29 cellular contexts compared by ENCODE assay signal in the genomic region with DNA sequence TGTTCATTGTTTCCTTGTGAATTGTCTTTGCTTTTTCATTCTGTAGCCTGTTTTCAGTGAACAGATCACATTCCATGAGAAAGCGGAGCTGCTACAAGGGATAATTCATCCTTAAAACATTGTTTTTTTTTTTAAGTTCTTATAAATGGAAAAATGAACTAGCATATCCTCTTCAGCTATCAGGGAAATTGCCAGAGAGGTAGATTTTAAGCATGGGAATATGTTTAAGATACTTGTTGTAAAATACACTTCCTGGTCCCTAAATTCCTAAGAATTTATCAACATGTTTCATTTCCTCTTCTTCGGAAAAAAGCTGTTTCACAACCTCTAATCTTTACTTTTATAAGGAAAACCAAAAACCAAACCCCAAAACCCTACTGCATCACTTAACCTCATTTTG.
DNase-seq lines count a peak whose midpoint lies in the region; ATAC-seq, FAIRE-seq and TF ChIP-seq lines count a peak whose summit lies in the region.
"Had no signal": no experiment of that assay in that cellular context is flagged by ENCODE, and none has a peak within 500 bp of the region (broad histone marks: within the 10 kb centered on the region; RNA-seq: fewer than 3 reads in every experiment).

No MANE protein-coding gene starts in this region.

- H3K4me3 ChIP-seq in SK-N-SH (ENCODE audit: low read depth in 2 of 2, low read length in 1 of 2) = no peak overlapping the region
- peak overlapping the region in 1 of 3 experiments; percentile 53 for H3K4me3 ChIP-seq in endothelial cell of umbilical vein (replicated peaks in 1 of 3; ENCODE audit: insufficient read depth in 1 of 3, low read depth in 1 of 3, low read length in 3 of 3)
- H3K4me3 ChIP-seq in mesodermal cell (ENCODE audit: extremely low read depth, insufficient read depth, low read length, poor library complexity, severe bottlenecking) = no peak overlapping the region
- H3K4me3 ChIP-seq: esophagus squamous epithelium had no signal

- intact Hi-C loops in endothelial cell of umbilical vein (cut with micrococcal nuclease) = loop anchor here (2.0 kb wide), 2 partner anchors 72 to 234 kb away; no protein-coding TSS in a partner anchor

- H3K9me3 ChIP-seq in SK-N-SH (no peaks in the 10 kb centered on the region), endothelial cell of umbilical vein (replicated peaks; ENCODE audit: control insufficient read depth, insufficient read depth, low read length) (no peaks in the 10 kb centered on the region), mesodermal cell (ENCODE audit: control insufficient read depth, low read length) (no peaks in the 10 kb centered on the region)
- H3K9me3 ChIP-seq: esophagus squamous epithelium had no signal

- H4K20me1 ChIP-seq in SK-N-SH (ENCODE audit: insufficient read depth) (no peaks in the 10 kb centered on the region), endothelial cell of umbilical vein (replicated peaks; ENCODE audit: control insufficient read depth, extremely low read depth, insufficient read depth, low read length) (no peaks in the 10 kb centered on the region)

- no peaks in the 10 kb centered on the region for H3K9me3 Mint-ChIP-seq in activated CD8-positive, alpha-beta memory T cell treated with anti-CD3 and anti-CD28 coated beads, Interleukin-2, amount 10 ng/mL, durations not matched to agents 7 days and 5 days (ENCODE audit: low read depth)
- H3K9me3 Mint-ChIP-seq: activated T-cell treated with anti-CD3 and anti-CD28 coated beads, Interleukin-2, amount 50 U/mL, for 4 hours; nephron had no signal

- no peak for TF ChIP-seq EP300 in SK-N-SH (IDR thresholded peaks at IDR 0.05; ENCODE audit: borderline replicate concordance in 1 of 2, low read depth in 1 of 2, low read length in 1 of 2)

- CTCF ChIA-PET in SK-N-SH (lab: Yijun Ruan, JAX) (no interaction called here), endothelial cell of umbilical vein (lab: Charles Lee) (interaction anchor here (0.7 to 1.6 kb wide), 3 partner anchors 10 to 166 kb away, joined by 3 to 6 read pairs (median 3); no protein-coding TSS in a partner anchor), RWPE1 (lab: Yijun Ruan, JAX) (interaction anchor here (0.6 kb wide), 1 partner anchor 834 kb away, joined by 3 read pairs; no protein-coding TSS in a partner anchor)
- CTCF ChIA-PET in activated CD8-positive, alpha-beta memory T cell treated with anti-CD3 and anti-CD28 coated beads, Interleukin-2, amount 10 ng/mL, durations not matched to agents 7 days and 5 days (lab: Charles Lee) = no interaction called here

- no peaks in the 10 kb centered on the region for H3K27me3 Mint-ChIP-seq in activated CD8-positive, alpha-beta memory T cell treated with anti-CD3 and anti-CD28 coated beads, Interleukin-2, amount 10 ng/mL, durations not matched to agents 7 days and 5 days

- H3K27ac Mint-ChIP-seq in activated CD8-positive, alpha-beta memory T cell treated with anti-CD3 and anti-CD28 coated beads, Interleukin-2, amount 10 ng/mL, durations not matched to agents 7 days and 5 days = no peak overlapping the region
- H3K27ac Mint-ChIP-seq: activated CD4-positive, alpha-beta T cell treated with anti-CD3 and anti-CD28 coated beads for 36 hours; nephron; T-cell had no signal

- 2% methylated on average over 2 of the region's 2 CpGs for WGBS in SK-N-SH (ENCODE audit: low lambda C conversion rate)
- 100% methylated on average over 1 of the region's 2 CpGs; no CpG with 5 or more reads in 1 of the 2 experiments for WGBS in mesodermal cell (ENCODE audit: insufficient coverage in 2 of 2), 2 experiments

- no peak for TF ChIP-seq RAD21 in SK-N-SH (IDR thresholded peaks at IDR 0.05; ENCODE audit: low read length)

- POLR2A ChIA-PET in SK-N-SH (lab: Yijun Ruan, JAX) (no interaction called here), endothelial cell of umbilical vein (lab: Charles Lee) (no interaction called here), RWPE1 (lab: Yijun Ruan, JAX; ENCODE audit: low non-redundant PET) (no interaction called here)

- no peaks in the 10 kb centered on the region for H3K9me2 ChIP-seq in SK-N-SH

- H3K4me2 ChIP-seq in SK-N-SH (peak overlapping the region; percentile 43; the same call in 1 of the 2 replicates), endothelial cell of umbilical vein (ENCODE audit: insufficient read depth, low read length) (peak overlapping the region; percentile 88)

- no peak for ATAC-seq in GM21528 (IDR thresholded peaks at IDR 0.05; ENCODE audit: low FRiP score, unreplicated experiment)
- no peak for ATAC-seq in activated CD8-positive, alpha-beta memory T cell treated with anti-CD3 and anti-CD28 coated beads, Interleukin-2, amount 10 ng/mL, durations not matched to agents 7 days and 5 days
- ATAC-seq: activated CD4-positive, alpha-beta T cell treated with anti-CD3 and anti-CD28 coated beads for 36 hours; activated T-cell treated with anti-CD3 and anti-CD28 coated beads, Interleukin-2, amount 50 U/mL, for 4 hours; left lobe of liver; T-cell had no signal

- peak overlapping the region; percentile 53 to 76; a peak in 3 of 4 replicates for H3K27ac ChIP-seq in SK-N-SH (ENCODE audit: low read depth in 2 of 2, low read length in 1 of 2)
- H3K27ac ChIP-seq in endothelial cell of umbilical vein (ENCODE audit: insufficient read depth, low read depth, low read length) = peak overlapping the region; percentile 58
- peak overlapping the region; percentile 43 for H3K27ac ChIP-seq in mesodermal cell (ENCODE audit: low read depth, low read length, severe bottlenecking)
- no peak overlapping the region for H3K27ac ChIP-seq in RWPE1
- H3K27ac ChIP-seq: C4-2B, esophagus squamous epithelium had no signal

- no peaks in the 10 kb centered on the region for H3K4me1 Mint-ChIP-seq in activated CD8-positive, alpha-beta memory T cell treated with anti-CD3 and anti-CD28 coated beads, Interleukin-2, amount 10 ng/mL, durations not matched to agents 7 days and 5 days
- H3K4me1 Mint-ChIP-seq: activated CD4-positive, alpha-beta T cell treated with anti-CD3 and anti-CD28 coated beads for 36 hours; nephron; T-cell had no signal

- no peaks in the 10 kb centered on the region for H3K79me2 ChIP-seq in SK-N-SH (ENCODE audit: insufficient read depth)
- no peaks in the 10 kb centered on the region for H3K79me2 ChIP-seq in endothelial cell of umbilical vein (ENCODE audit: control insufficient read depth, insufficient read depth, low read length)

- no peaks in the 10 kb centered on the region for H3K36me3 Mint-ChIP-seq in activated CD8-positive, alpha-beta memory T cell treated with anti-CD3 and anti-CD28 coated beads, Interleukin-2, amount 10 ng/mL, durations not matched to agents 7 days and 5 days
- H3K36me3 Mint-ChIP-seq: T-cell had no signal

- no TSS peak for BruUV-seq in endothelial cell of umbilical vein (replicated peaks; lab: Mats Ljungman, UMichigan)

- H3K4me3 Mint-ChIP-seq in activated CD8-positive, alpha-beta memory T cell treated with anti-CD3 and anti-CD28 coated beads, Interleukin-2, amount 10 ng/mL, durations not matched to agents 7 days and 5 days = no peak overlapping the region
- H3K4me3 Mint-ChIP-seq: activated CD4-positive, alpha-beta T cell treated with anti-CD3 and anti-CD28 coated beads for 36 hours; activated T-cell treated with anti-CD3 and anti-CD28 coated beads, Interleukin-2, amount 50 U/mL, for 4 hours; nephron; T-cell had no signal

- H3K27me3 ChIP-seq in SK-N-SH (ENCODE audit: insufficient read depth) (no peaks in the 10 kb centered on the region), endothelial cell of umbilical vein (ENCODE audit: control insufficient read depth in 2 of 2, insufficient read depth in 2 of 2, low read length in 2 of 2) (no peaks in the 10 kb centered on the region)
- H3K27me3 ChIP-seq: esophagus squamous epithelium had no signal

- TF ChIP-seq CTCF in SK-N-SH (IDR thresholded peaks at IDR 0.05) (no peak), endothelial cell of umbilical vein (IDR thresholded peaks at IDR 0.05; ENCODE audit: extremely low read depth in 1 of 2, insufficient read depth in 1 of 2, low read depth in 1 of 2, low read length in 2 of 2) (no peak), RWPE1 (conservative IDR thresholded peaks at IDR 0.05; ENCODE audit: low read depth) (no peak)

- no peaks in the 10 kb centered on the region for H3K9me1 ChIP-seq in endothelial cell of umbilical vein (replicated peaks; ENCODE audit: control insufficient read depth, extremely low read depth, insufficient read depth, low read length)

- H3K9ac ChIP-seq in SK-N-SH (peak overlapping the region; percentile 38; the same call in 1 of the 2 replicates), endothelial cell of umbilical vein (replicated peaks; ENCODE audit: extremely low read depth, insufficient read depth, low read length) (peak overlapping the region; percentile 48)

- TF ChIP-seq POLR2A in endothelial cell of umbilical vein (IDR thresholded peaks at IDR 0.05; ENCODE audit: low read depth, low read length) = no peak

- dilution Hi-C loops in endothelial cell of umbilical vein (cut with MboI; ENCODE audit: extremely low pct_ligation_motif_present, low sequenced_read_pairs) = no loop called here

- H3K36me3 ChIP-seq in SK-N-SH (replicated peaks in 1 of 2; ENCODE audit: control insufficient read depth in 1 of 2, insufficient read depth in 2 of 2, low read length in 1 of 2) (no peaks in the 10 kb centered on the region), endothelial cell of umbilical vein (ENCODE audit: control insufficient read depth in 2 of 2, extremely low read depth in 1 of 2, insufficient read depth in 2 of 2, low read length in 2 of 2) (no peaks in the 10 kb centered on the region), mesodermal cell (ENCODE audit: control insufficient read depth, insufficient read depth, low read length) (no peaks in the 10 kb centered on the region)
- H3K36me3 ChIP-seq: esophagus squamous epithelium had no signal

- DNase-seq in EH (ENCODE audit: low read depth) = peak; percentile 62
- no peak for DNase-seq in SK-N-SH
- peak; percentile 66 for DNase-seq in endothelial cell of umbilical vein (ENCODE audit: low read depth, low spot score)
- DNase-seq in COLO668 (lab: John Stamatoyannopoulos, UW; ENCODE audit: unreplicated experiment) = no peak
- no peak for DNase-seq in activated CD8-positive, alpha-beta memory T cell treated with anti-CD3 and anti-CD28 coated beads, Interleukin-2, amount 10 ng/mL, durations not matched to agents 7 days and 5 days
- no peak for DNase-seq in RWPE1 (ENCODE audit: low spot score)
- DNase-seq: activated CD4-positive, alpha-beta T cell treated with anti-CD3 and anti-CD28 coated beads for 36 hours; activated CD8-positive, alpha-beta memory T cell treated with anti-CD3 and anti-CD28 coated beads for 24 hours; activated naive CD4-positive, alpha-beta T cell; activated T-cell treated with anti-CD3 and anti-CD28 coated beads, Interleukin-2, amount 50 U/mL, for 4 hours; amygdala; esophagus squamous epithelium; head of caudate nucleus; Karpas-422; midbrain; NCI-H1105 treated with DMSO at 0.1 percent for 48 hours; NCI-H2029 treated with DMSO at 0.1 percent for 48 hours; NCI-H345; NCI-H774; OCI-M1; SHP77; substantia nigra; T-cell had no signal

- peaks cover 0 to 7% of the 10 kb centered on the region in 2 experiments; a peak in 1 of 4 replicates for H3K4me1 ChIP-seq in SK-N-SH (ENCODE audit: control insufficient read depth in 1 of 2, insufficient read depth in 2 of 2, low read depth in 1 of 2, low read length in 1 of 2)
- peaks cover 18% of the 10 kb centered on the region for H3K4me1 ChIP-seq in endothelial cell of umbilical vein (ENCODE audit: control insufficient read depth, extremely low read depth, insufficient read depth, low read length)
- H3K4me1 ChIP-seq in mesodermal cell (ENCODE audit: control insufficient read depth, insufficient read depth, low read length, poor library complexity, severe bottlenecking) = peaks cover 11% of the 10 kb centered on the region
- H3K4me1 ChIP-seq: esophagus squamous epithelium had no signal

- H2AFZ ChIP-seq in SK-N-SH (ENCODE audit: low read depth) (peak overlapping the region; percentile 84), endothelial cell of umbilical vein (ENCODE audit: low read depth, low read length) (peak overlapping the region; percentile 62)

- peaks cover 8% of the 10 kb centered on the region for H3F3A ChIP-seq in SK-N-SH (replicated peaks; ENCODE audit: insufficient read depth)

- peak; percentile 60 for FAIRE-seq in endothelial cell of umbilical vein (lab: Jason Lieb, UNC)
- FAIRE-seq: TTC549 had no signal

Comparison
In these comparisons a context has a peak if more than half of its experiments do, and no peak if none do; other contexts are left out.
1. DNase-seq: peak in EH (single experiment) and endothelial cell of umbilical vein (single experiment); none in SK-N-SH (single experiment), COLO668 (single experiment), activated CD8-positive, alpha-beta memory T cell treated with anti-CD3 and anti-CD28 coated beads, Interleukin-2, amount 10 ng/mL, durations not matched to agents 7 days and 5 days (single experiment) and RWPE1 (single experiment).
2. CTCF ChIA-PET loops: an anchor here in endothelial cell of umbilical vein (0.7 to 1.6 kb wide) and RWPE1 (0.6 kb wide); none called in SK-N-SH and activated CD8-positive, alpha-beta memory T cell treated with anti-CD3 and anti-CD28 coated beads, Interleukin-2, amount 10 ng/mL, durations not matched to agents 7 days and 5 days.